Comparison of ENCODE assay signal across 10 cellular contexts in the genomic region with DNA sequence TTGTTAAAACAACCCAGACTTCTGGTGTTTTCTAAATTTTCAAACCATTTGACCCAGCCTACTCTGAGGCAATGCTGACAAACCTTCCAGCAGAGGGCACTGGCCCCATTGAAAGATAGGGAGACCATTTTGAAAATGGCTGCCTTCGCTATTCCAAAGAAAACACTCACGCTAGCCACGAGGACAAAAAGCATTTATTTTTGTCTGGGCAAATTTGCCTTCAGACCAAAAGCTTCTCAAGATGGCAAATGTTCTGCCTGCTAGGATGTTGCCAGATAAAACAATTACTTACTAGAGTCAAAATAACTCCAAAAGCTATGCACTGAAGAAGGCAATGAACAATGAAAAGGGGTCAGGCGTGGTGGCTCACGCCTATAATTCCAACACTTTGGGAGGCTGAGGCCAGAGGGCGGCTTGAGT.
DNase-seq lines count a peak whose midpoint lies in the region; ATAC-seq and TF ChIP-seq lines count a peak whose summit lies in the region.
"Had no signal": no experiment of that assay in that cellular context is flagged by ENCODE, and none has a peak within 500 bp of the region (broad histone marks: within the 10 kb centered on the region; RNA-seq: fewer than 3 reads in every experiment).

No MANE protein-coding gene starts in this region.

- intact Hi-C loops in Calu3 (cut with micrococcal nuclease; ENCODE audit: unreplicated experiment) = loop anchor here (5.0 kb wide), 1 partner anchor 323 kb away; no protein-coding TSS in a partner anchor

- H3K79me1 ChIP-seq in mesendoderm (ENCODE audit: low read length) = no peaks in the 10 kb centered on the region

- no peak overlapping the region for H2BK5ac ChIP-seq in mesendoderm (ENCODE audit: low read length)

- no peak overlapping the region for H3K4me2 ChIP-seq in mesendoderm (ENCODE audit: low read length)
- H3K4me2 ChIP-seq: KMS-11 had no signal

- no peak overlapping the region for H3K23ac ChIP-seq in mesendoderm (ENCODE audit: low read length)

- no peaks in the 10 kb centered on the region for H3K4me1 Mint-ChIP-seq in Calu3 (ENCODE audit: low read depth, unreplicated experiment)

- in situ Hi-C loops in astrocyte of the spinal cord (cut with HindIII; ENCODE audit: low sequenced_read_pairs) = no loop called here

- DNase-seq in Calu3 (peak; percentile 21), astrocyte of the spinal cord (ENCODE audit: low read depth, low spot score) (peak; percentile 31), mesendoderm (peak; percentile 59), omental fat pad (ENCODE audit: low spot score) (no peak), NCI-H345 treated with DMSO at 0.1 percent for 48 hours (lab: John Stamatoyannopoulos, UW; ENCODE audit: unreplicated experiment) (no peak), ecto neural progenitor cell (ENCODE audit: low spot score) (no peak)
- peak; percentile 16 for DNase-seq in Jurkat, Clone E6-1 (ENCODE audit: low read depth, low spot score)
- no peak for DNase-seq in activated CD8-positive, alpha-beta memory T cell treated with anti-CD3 and anti-CD28 coated beads for 24 hours
- DNase-seq: activated CD8-positive, alpha-beta memory T cell treated with anti-CD3 and anti-CD28 coated beads, Interleukin-2, amount 50 U/mL, for 4 hours had no signal

- no peak overlapping the region for H3K27ac ChIP-seq in mesendoderm (ENCODE audit: low read depth, low read length)
- H3K27ac ChIP-seq: KMS-11 had no signal

- H4K8ac ChIP-seq in mesendoderm (ENCODE audit: low read depth, low read length) = no peak overlapping the region

- CTCF ChIA-PET in Calu3 (lab: Charles Lee) = no interaction called here

- WGBS in mesendoderm (ENCODE audit: extremely low coverage, insufficient coverage, low lambda C conversion rate) = no CpG with 5 or more reads among the region's 6 CpGs

- H3K36me3 ChIP-seq in mesendoderm (ENCODE audit: control insufficient read depth, insufficient read depth, low read length) = no peaks in the 10 kb centered on the region

- no peak overlapping the region for H3K4me3 ChIP-seq in Jurkat, Clone E6-1 (ENCODE audit: low read length)
- H3K4me3 ChIP-seq in astrocyte of the spinal cord (ENCODE audit: low read depth, low read length) = no peak overlapping the region
- no peak overlapping the region for H3K4me3 ChIP-seq in mesendoderm (ENCODE audit: low read length)

- H3K9me3 Mint-ChIP-seq in Calu3 (ENCODE audit: low read depth, unreplicated experiment) = no peaks in the 10 kb centered on the region

- no peak overlapping the region for H4K5ac ChIP-seq in mesendoderm (ENCODE audit: low read length)

- H3K36me3 Mint-ChIP-seq in Calu3 (ENCODE audit: insufficient read depth, unreplicated experiment) = no peaks in the 10 kb centered on the region

- H2BK120ac ChIP-seq in mesendoderm (ENCODE audit: low read depth, low read length) = no peak overlapping the region

- no peak overlapping the region for H3K18ac ChIP-seq in mesendoderm (ENCODE audit: low read length)

- no peak overlapping the region for H2AK5ac ChIP-seq in mesendoderm (ENCODE audit: low read length)

- no TSS peak for BruUV-seq in Calu3 (replicated peaks; lab: Mats Ljungman, UMichigan)

- H3K27ac Mint-ChIP-seq in Calu3 (ENCODE audit: unreplicated experiment) = no peak overlapping the region

- no peak overlapping the region for H3K4ac ChIP-seq in mesendoderm (ENCODE audit: low read depth, low read length)

- H3K56ac ChIP-seq in mesendoderm (ENCODE audit: low read length) = no peak overlapping the region

- no peaks in the 10 kb centered on the region for H3K79me2 ChIP-seq in mesendoderm (ENCODE audit: control insufficient read depth, insufficient read depth, low read length)

- no peak overlapping the region for H2BK15ac ChIP-seq in mesendoderm (replicated peaks; ENCODE audit: low read depth)

- H3K4me1 ChIP-seq in mesendoderm (ENCODE audit: control insufficient read depth, low read depth, low read length) = no peaks in the 10 kb centered on the region

- H3K9ac ChIP-seq in mesendoderm (ENCODE audit: low read length) = no peak overlapping the region
- H3K9ac ChIP-seq: KMS-11 had no signal

- H3K4me3 Mint-ChIP-seq in Calu3 (ENCODE audit: low read depth, unreplicated experiment) = no peak overlapping the region

- H3K27me3 Mint-ChIP-seq in Calu3 (ENCODE audit: unreplicated experiment) = peaks cover 48% of the 10 kb centered on the region

- H3K27me3 ChIP-seq in mesendoderm (ENCODE audit: insufficient read depth, low read length, poor library complexity) = no peaks in the 10 kb centered on the region

- ATAC-seq in omental fat pad (ENCODE audit: low FRiP score) = no peak

- TF ChIP-seq CTCF in Calu3 (IDR thresholded peaks at IDR 0.05; ENCODE audit: unreplicated experiment) (peak; percentile 27), astrocyte of the spinal cord (IDR thresholded peaks at IDR 0.05; ENCODE audit: low read depth, low read length) (peak; percentile 62), omental fat pad (IDR thresholded peaks at IDR 0.05) (no peak)

Comparison
In these comparisons a context has a peak if more than half of its experiments do, and no peak if none do; other contexts are left out.
1. DNase-seq: peak in Calu3 (single experiment), Jurkat, Clone E6-1 (single experiment), astrocyte of the spinal cord (single experiment) and mesendoderm (single experiment); none in activated CD8-positive, alpha-beta memory T cell treated with anti-CD3 and anti-CD28 coated beads for 24 hours (single experiment), omental fat pad (single experiment), NCI-H345 treated with DMSO at 0.1 percent for 48 hours (single experiment) and ecto neural progenitor cell (single experiment).
2. CTCF ChIP-seq: peak in Calu3 (single experiment) and astrocyte of the spinal cord (single experiment); none in omental fat pad (0 of 3).